ENCODE assay signal across 9 cellular contexts in the genomic region with DNA sequence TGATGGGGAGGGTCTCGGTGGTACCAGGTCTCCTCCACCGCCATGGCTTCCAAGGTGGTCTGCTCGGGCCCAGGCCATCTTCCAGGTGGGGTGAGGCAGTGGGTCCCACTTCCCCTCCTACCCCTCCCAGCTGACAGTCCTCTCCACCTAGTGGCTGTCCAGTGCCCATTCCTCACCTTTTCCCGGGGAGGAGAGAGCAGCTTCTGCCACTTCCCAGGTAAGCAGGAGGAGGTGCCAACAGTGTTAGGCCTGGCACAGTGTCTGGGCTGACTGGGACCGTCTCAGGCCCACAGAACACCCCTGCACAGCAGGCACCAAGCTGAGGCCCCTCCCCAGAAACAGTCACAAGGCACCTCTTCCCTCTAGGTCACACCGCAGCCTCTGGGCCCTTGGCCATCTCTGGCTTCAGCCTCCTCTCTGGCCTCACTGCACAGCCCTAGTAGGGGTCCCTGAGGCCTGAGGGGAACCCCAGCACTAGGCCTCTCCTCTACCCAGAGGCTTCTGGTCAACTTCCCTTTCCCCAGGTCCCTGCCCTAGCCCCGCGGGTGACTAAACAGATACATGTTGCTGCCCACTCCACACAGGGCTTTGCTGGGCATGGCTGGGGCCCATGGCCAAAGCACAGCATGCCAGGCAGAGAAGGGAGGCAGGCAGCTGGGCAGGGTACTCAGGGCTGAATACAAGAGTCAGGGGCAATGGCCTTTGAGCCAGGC. TPM values are rescaled to one million over a fixed set of nuclear protein-coding genes. Genes with fewer than 3 reads are reported as not detected.
A peak's percentile ranks its signal among the peaks of the same experiment; 100 is the strongest.
DNase-seq lines count a peak whose midpoint lies in the region; ATAC-seq and TF ChIP-seq lines count a peak whose summit lies in the region.
"Had no signal": no experiment of that assay in that cellular context is flagged by ENCODE, and none has a peak within 500 bp of the region (broad histone marks: within the 10 kb centered on the region; RNA-seq: fewer than 3 reads in every experiment).

No MANE protein-coding gene starts in this region.

- no peaks in the 10 kb centered on the region for H3K9me3 ChIP-seq in BLaER1

- ATAC-seq in naive thymus-derived CD8-positive, alpha-beta T cell, result no peak
- ATAC-seq in GM18498 (IDR thresholded peaks at IDR 0.05; ENCODE audit: unreplicated experiment), result no peak

- H3K4me3 Mint-ChIP-seq in naive thymus-derived CD8-positive, alpha-beta T cell, result peak overlapping the region; percentile 78 to 90 (median 88)

- peak overlapping the region; percentile 100 for H3K9ac ChIP-seq in BLaER1

- no peaks in the 10 kb centered on the region for H3K27me3 Mint-ChIP-seq in naive thymus-derived CD8-positive, alpha-beta T cell

- POLR2A ChIA-PET in naive thymus-derived CD8-positive, alpha-beta T cell (lab: Charles Lee), result interaction anchor here (0.7 to 49.2 kb wide), 10 partner anchors 8 to 671 kb away, joined by 3 to 2293 read pairs (median 6); partner anchors contain the start of genes ANKRD13D, GRK2, POLD4 and SSH3

- peaks cover 86% of the 10 kb centered on the region for H3K4me1 ChIP-seq in BLaER1

- H3K9me3 Mint-ChIP-seq in naive thymus-derived CD8-positive, alpha-beta T cell, result no peaks in the 10 kb centered on the region

- peak; percentile 14; the same call in 1 of the 2 replicates for TF ChIP-seq CTCF in LNCAP (IDR thresholded peaks at IDR 0.05)
- no peak for TF ChIP-seq CTCF in foreskin fibroblast (IDR thresholded peaks at IDR 0.05; ENCODE audit: low read depth, low read length)

- H3K4me2 ChIP-seq in BLaER1, result peak overlapping the region; percentile 99

- no peaks in the 10 kb centered on the region for H3K27me3 ChIP-seq in BLaER1

- peak overlapping the region; percentile 97 to 100 (median 98) for H3K27ac Mint-ChIP-seq in naive thymus-derived CD8-positive, alpha-beta T cell

- H3K4me1 Mint-ChIP-seq in naive thymus-derived CD8-positive, alpha-beta T cell, result peaks cover 21 to 72% (median 57%) of the 10 kb centered on the region in 4 donors

- H4K20me1 ChIP-seq in BLaER1, result peaks cover 21% of the 10 kb centered on the region; the same call in 1 of the 2 replicates

- peaks cover 75% of the 10 kb centered on the region for H3K36me3 ChIP-seq in BLaER1

- H3K4me3 ChIP-seq in BLaER1 (peak overlapping the region; percentile 51), foreskin fibroblast (ENCODE audit: low read depth in 1 of 2, low read length in 2 of 2) (no peak overlapping the region)

- DNase-seq in caudate nucleus (lab: John Stamatoyannopoulos, UW) (peak in 2 of 61 donors; percentile 21 to 26), ureter (ENCODE audit: low spot score) (no peak), kidney glomerular epithelial cell (lab: John Stamatoyannopoulos, UW) (no peak), foreskin fibroblast (no peak)
- DNase-seq in naive thymus-derived CD8-positive, alpha-beta T cell, result peak in 2 of 10 donors; percentile 5 to 46
- DNase-seq: stimulated activated CD4-positive, alpha-beta T cell treated with anti-CD3 and anti-CD28 coated beads, Interleukin-4, amount 100 ng/mL, for 1 hour had no signal

- H3K36me3 Mint-ChIP-seq in naive thymus-derived CD8-positive, alpha-beta T cell, result peaks cover 0 to 60% (median 6%) of the 10 kb centered on the region in 3 donors

- peak overlapping the region; percentile 100 for H3K27ac ChIP-seq in BLaER1
- peak overlapping the region; percentile 95 for H3K27ac ChIP-seq in caudate nucleus (ENCODE audit: low read depth, low read length)

RNA-seq across cellular contexts. Expression of gene ANKRD13D, which starts 2.3 kb away (rescaled TPM):
- total RNA-seq in naive thymus-derived CD8-positive, alpha-beta T cell, result 100 to 1,000 TPM; 189 to 206 TPM
- polyA plus RNA-seq in naive thymus-derived CD8-positive, alpha-beta T cell, result 10 to 100 TPM in 2 of 3 donors, 1 to 10 TPM in 1; 6.0 to 18.3 (median 10.1) TPM
- 110 TPM for total RNA-seq in ureter

RNA-seq across cellular contexts. Expression of gene SSH3, which starts 16.6 kb away (rescaled TPM):
- 10 to 100 TPM; 18.1 to 25.3 TPM for total RNA-seq in naive thymus-derived CD8-positive, alpha-beta T cell
- polyA plus RNA-seq in naive thymus-derived CD8-positive, alpha-beta T cell, result 1 to 10 TPM; 1.7 to 4.5 (median 3.2) TPM
- total RNA-seq in ureter, result 258 TPM

RNA-seq across cellular contexts. Expression of gene GRK2, which starts 20.5 kb away (rescaled TPM):
- total RNA-seq in naive thymus-derived CD8-positive, alpha-beta T cell, result 100 to 1,000 TPM; 345 to 354 TPM
- polyA plus RNA-seq in naive thymus-derived CD8-positive, alpha-beta T cell, result 10 to 100 TPM; 16.8 to 70.7 (median 31.1) TPM
- 75.9 TPM for total RNA-seq in ureter
